1 cellular context compared by ENCODE assay signal in the genomic region with DNA sequence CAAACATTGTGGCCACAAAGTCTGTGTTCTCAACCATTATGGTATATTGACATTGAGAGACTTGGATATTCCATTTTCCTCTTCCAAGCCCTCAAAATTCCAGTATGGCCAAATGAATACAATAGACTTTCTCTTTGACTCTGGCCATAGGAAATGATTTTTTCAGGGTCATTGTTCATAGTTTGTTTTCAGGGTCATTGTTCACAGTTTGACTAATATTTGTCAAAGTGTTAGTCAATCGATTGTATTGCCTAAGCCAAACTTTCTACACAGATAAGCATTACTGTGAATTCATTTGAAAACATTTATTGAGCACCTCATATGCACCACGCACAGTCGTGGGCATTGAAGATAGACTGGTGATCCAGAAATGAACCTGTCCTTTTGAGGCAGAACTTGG.
TF ChIP-seq lines count a peak whose summit lies in the region.

No MANE protein-coding gene starts in this region.

TF ChIP-seq in HepG2, 621 proteins besides CTCF, POLR2A, EP300 and RAD21 (continued from another document):
- TF ChIP-seq, protein P1, sequence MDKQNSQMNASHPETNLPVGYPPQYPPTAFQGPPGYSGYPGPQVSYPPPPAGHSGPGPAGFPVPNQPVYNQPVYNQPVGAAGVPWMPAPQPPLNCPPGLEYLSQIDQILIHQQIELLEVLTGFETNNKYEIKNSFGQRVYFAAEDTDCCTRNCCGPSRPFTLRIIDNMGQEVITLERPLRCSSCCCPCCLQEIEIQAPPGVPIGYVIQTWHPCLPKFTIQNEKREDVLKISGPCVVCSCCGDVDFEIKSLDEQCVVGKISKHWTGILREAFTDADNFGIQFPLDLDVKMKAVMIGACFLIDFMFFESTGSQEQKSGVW (CRISPR knock-in tag; IDR thresholded peaks at IDR 0.05; ENCODE audit: borderline replicate concordance): no peak
- TF ChIP-seq SP2 (CRISPR knock-in tag; IDR thresholded peaks at IDR 0.05) (no peak), FOXA3 (CRISPR knock-in tag; IDR thresholded peaks at IDR 0.05) (peak; percentile 41; the same call in 1 of the 2 replicates), NFIC (IDR thresholded peaks at IDR 0.05; ENCODE audit: low read length) (no peak), ZNF644 (CRISPR knock-in tag; IDR thresholded peaks at IDR 0.05; ENCODE audit: low read depth) (peak; percentile 23; the same call in 1 of the 2 replicates), KMT2B (CRISPR knock-in tag; IDR thresholded peaks at IDR 0.05) (no peak), ARNTL (CRISPR knock-in tag; IDR thresholded peaks at IDR 0.05) (no peak), ARID2 (CRISPR knock-in tag; IDR thresholded peaks at IDR 0.05; ENCODE audit: borderline replicate concordance) (no peak), ZNF331 (CRISPR knock-in tag; IDR thresholded peaks at IDR 0.05) (no peak), SUZ12 (IDR thresholded peaks at IDR 0.05; ENCODE audit: low read depth, low read length) (no peak), SOX13 (IDR thresholded peaks at IDR 0.05) (peak; percentile 77), SOX13 (CRISPR knock-in tag; conservative IDR thresholded peaks at IDR 0.05 in 1 of 2, IDR thresholded peaks at IDR 0.05 in 1 of 2) (peak in 1 of 2 experiments; percentile 95; a peak in 2 of 4 replicates), HHEX (CRISPR knock-in tag; IDR thresholded peaks at IDR 0.05) (peak; percentile 53), ELF4 (CRISPR knock-in tag; IDR thresholded peaks at IDR 0.05; ENCODE audit: borderline replicate concordance) (no peak), ZNF484 (CRISPR knock-in tag; IDR thresholded peaks at IDR 0.05; ENCODE audit: borderline replicate concordance, low read depth) (no peak), ZNF761 (CRISPR knock-in tag; conservative IDR thresholded peaks at IDR 0.05) (no peak), ZNF614 (CRISPR knock-in tag; IDR thresholded peaks at IDR 0.05; ENCODE audit: borderline replicate concordance) (no peak), CBFB (CRISPR knock-in tag; IDR thresholded peaks at IDR 0.05) (no peak), NR2F2 (IDR thresholded peaks at IDR 0.05; ENCODE audit: borderline replicate concordance, low read depth) (no peak), MEF2D (CRISPR knock-in tag; IDR thresholded peaks at IDR 0.05) (no peak), CBX2 (IDR thresholded peaks at IDR 0.05; ENCODE audit: low read depth, low read length) (no peak), CBX2 (CRISPR knock-in tag; IDR thresholded peaks at IDR 0.05; ENCODE audit: low read depth) (no peak), SOX6 (IDR thresholded peaks at IDR 0.05) (no peak), SOX6 (CRISPR knock-in tag; IDR thresholded peaks at IDR 0.05) (peak; percentile 85), JUND (CRISPR knock-in tag; IDR thresholded peaks at IDR 0.05) (no peak), ZBTB21 (CRISPR knock-in tag; IDR thresholded peaks at IDR 0.05) (no peak)
- TF ChIP-seq, protein P2, sequence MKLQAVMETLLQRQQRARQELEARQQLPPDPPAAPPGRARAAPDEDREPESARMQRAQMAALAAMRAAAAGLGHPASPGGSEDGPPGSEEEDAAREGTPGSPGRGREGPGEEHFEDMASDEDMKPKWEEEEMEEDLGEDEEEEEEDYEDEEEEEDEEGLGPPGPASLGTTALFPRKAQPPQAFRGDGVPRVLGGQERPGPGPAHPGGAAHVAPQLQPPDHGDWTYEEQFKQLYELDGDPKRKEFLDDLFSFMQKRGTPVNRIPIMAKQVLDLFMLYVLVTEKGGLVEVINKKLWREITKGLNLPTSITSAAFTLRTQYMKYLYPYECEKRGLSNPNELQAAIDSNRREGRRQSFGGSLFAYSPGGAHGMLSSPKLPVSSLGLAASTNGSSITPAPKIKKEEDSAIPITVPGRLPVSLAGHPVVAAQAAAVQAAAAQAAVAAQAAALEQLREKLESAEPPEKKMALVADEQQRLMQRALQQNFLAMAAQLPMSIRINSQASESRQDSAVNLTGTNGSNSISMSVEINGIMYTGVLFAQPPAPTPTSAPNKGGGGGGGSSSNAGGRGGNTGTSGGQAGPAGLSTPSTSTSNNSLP (IDR thresholded peaks at IDR 0.05; ENCODE audit: low read depth, low read length): no peak
- TF ChIP-seq, protein P3, sequence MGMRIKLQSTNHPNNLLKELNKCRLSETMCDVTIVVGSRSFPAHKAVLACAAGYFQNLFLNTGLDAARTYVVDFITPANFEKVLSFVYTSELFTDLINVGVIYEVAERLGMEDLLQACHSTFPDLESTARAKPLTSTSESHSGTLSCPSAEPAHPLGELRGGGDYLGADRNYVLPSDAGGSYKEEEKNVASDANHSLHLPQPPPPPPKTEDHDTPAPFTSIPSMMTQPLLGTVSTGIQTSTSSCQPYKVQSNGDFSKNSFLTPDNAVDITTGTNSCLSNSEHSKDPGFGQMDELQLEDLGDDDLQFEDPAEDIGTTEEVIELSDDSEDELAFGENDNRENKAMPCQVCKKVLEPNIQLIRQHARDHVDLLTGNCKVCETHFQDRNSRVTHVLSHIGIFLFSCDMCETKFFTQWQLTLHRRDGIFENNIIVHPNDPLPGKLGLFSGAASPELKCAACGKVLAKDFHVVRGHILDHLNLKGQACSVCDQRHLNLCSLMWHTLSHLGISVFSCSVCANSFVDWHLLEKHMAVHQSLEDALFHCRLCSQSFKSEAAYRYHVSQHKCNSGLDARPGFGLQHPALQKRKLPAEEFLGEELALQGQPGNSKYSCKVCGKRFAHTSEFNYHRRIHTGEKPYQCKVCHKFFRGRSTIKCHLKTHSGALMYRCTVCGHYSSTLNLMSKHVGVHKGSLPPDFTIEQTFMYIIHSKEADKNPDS (CRISPR knock-in tag; IDR thresholded peaks at IDR 0.05): no peak
- TF ChIP-seq, protein P4, sequence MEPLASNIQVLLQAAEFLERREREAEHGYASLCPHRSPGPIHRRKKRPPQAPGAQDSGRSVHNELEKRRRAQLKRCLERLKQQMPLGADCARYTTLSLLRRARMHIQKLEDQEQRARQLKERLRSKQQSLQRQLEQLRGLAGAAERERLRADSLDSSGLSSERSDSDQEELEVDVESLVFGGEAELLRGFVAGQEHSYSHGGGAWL (CRISPR knock-in tag; IDR thresholded peaks at IDR 0.05): no peak
- TF ChIP-seq, protein P5, sequence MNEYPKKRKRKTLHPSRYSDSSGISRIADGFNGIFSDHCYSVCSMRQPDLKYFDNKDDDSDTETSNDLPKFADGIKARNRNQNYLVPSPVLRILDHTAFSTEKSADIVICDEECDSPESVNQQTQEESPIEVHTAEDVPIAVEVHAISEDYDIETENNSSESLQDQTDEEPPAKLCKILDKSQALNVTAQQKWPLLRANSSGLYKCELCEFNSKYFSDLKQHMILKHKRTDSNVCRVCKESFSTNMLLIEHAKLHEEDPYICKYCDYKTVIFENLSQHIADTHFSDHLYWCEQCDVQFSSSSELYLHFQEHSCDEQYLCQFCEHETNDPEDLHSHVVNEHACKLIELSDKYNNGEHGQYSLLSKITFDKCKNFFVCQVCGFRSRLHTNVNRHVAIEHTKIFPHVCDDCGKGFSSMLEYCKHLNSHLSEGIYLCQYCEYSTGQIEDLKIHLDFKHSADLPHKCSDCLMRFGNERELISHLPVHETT (CRISPR knock-in tag; conservative IDR thresholded peaks at IDR 0.05): no peak
- TF ChIP-seq, protein P6, sequence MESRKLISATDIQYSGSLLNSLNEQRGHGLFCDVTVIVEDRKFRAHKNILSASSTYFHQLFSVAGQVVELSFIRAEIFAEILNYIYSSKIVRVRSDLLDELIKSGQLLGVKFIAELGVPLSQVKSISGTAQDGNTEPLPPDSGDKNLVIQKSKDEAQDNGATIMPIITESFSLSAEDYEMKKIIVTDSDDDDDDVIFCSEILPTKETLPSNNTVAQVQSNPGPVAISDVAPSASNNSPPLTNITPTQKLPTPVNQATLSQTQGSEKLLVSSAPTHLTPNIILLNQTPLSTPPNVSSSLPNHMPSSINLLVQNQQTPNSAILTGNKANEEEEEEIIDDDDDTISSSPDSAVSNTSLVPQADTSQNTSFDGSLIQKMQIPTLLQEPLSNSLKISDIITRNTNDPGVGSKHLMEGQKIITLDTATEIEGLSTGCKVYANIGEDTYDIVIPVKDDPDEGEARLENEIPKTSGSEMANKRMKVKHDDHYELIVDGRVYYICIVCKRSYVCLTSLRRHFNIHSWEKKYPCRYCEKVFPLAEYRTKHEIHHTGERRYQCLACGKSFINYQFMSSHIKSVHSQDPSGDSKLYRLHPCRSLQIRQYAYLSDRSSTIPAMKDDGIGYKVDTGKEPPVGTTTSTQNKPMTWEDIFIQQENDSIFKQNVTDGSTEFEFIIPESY (CRISPR knock-in tag; IDR thresholded peaks at IDR 0.05): no peak
